ENCODE assay signal across 29 cellular contexts in genomic region chr18:74733592-74733991, GRCh38.
"Had no signal": no experiment of that assay in that cellular context is flagged by ENCODE, and none has a peak within 500 bp of the region (broad histone marks: within the 10 kb centered on the region; RNA-seq: fewer than 3 reads in every experiment).

No MANE protein-coding gene starts in this region.

- H3K4me1 ChIP-seq: breast epithelium, colonic mucosa, esophagus muscularis mucosa, gastrocnemius medialis, prostate gland, stomach, suprapubic skin, tibial nerve had no signal

- FAIRE-seq: urothelium cell line had no signal

- H3K36me3 ChIP-seq: breast epithelium, colonic mucosa, esophagus muscularis mucosa, gastrocnemius medialis, ovary, prostate gland, suprapubic skin, tibial nerve had no signal

- ATAC-seq: activated CD4-positive, alpha-beta T cell treated with anti-CD3 and anti-CD28 coated beads for 36 hours; effector memory CD8-positive, alpha-beta T cell; gastrocnemius medialis; naive thymus-derived CD4-positive, alpha-beta T cell; right cardiac atrium; stimulated activated memory B cell treated with anti-CD40 and anti-IgM and Interleukin-4, amounts not matched to agents 10 μg/mL and 1 μg/mL and 100 μg/mL, for 72 hours; T-helper 17 cell had no signal

- H3K27me3 ChIP-seq: breast epithelium, colonic mucosa, dorsolateral prefrontal cortex, esophagus muscularis mucosa, gastrocnemius medialis, ovary, stomach, suprapubic skin, tibial nerve had no signal

- H3K4me3 ChIP-seq: breast epithelium, colonic mucosa, dorsolateral prefrontal cortex, esophagus muscularis mucosa, gastrocnemius medialis, ovary, prostate gland, skin epidermis, stomach, suprapubic skin, tibial nerve had no signal

- H3K9me3 ChIP-seq: breast epithelium, colonic mucosa, esophagus muscularis mucosa, gastrocnemius medialis, ovary, prostate gland, stomach, suprapubic skin, tibial nerve had no signal

- DNase-seq: activated B cell treated with CpG ODN at 0.5 μM for 24 hours; activated CD4-positive, alpha-beta T cell treated with anti-CD3 and anti-CD28 coated beads for 36 hours; activated CD4-positive, alpha-beta T cell treated with anti-CD3 and anti-CD28 coated beads, Interleukin-2, amount 50 U/mL, for 4 hours; activated CD8-positive, alpha-beta memory T cell treated with anti-CD3 and anti-CD28 coated beads for 24 hours; activated CD8-positive, alpha-beta memory T cell treated with anti-CD3 and anti-CD28 coated beads, Interleukin-2, amount 50 U/mL, for 4 hours; activated naive CD4-positive, alpha-beta T cell treated with Interleukin-2 at 50 U/mL for 16 hours; activated naive CD8-positive, alpha-beta T cell treated with anti-CD3 and anti-CD28 coated beads for 36 hours; activated T-cell treated with anti-CD3 and anti-CD28 coated beads, Interleukin-2, amount 50 U/mL, for 24 hours; colonic mucosa; dorsolateral prefrontal cortex; effector memory CD8-positive, alpha-beta T cell; gastrocnemius medialis; hypothalamus; mesenchymal stem cell; naive thymus-derived CD4-positive, alpha-beta T cell; ovary; right cardiac atrium; stimulated activated CD4-positive, alpha-beta T cell treated with anti-CD3 and anti-CD28 coated beads, Interleukin-2, amount 100 ng/mL, for 24 hours; stomach; SW 1271; T-helper 17 cell had no signal

- H3K27ac ChIP-seq: breast epithelium, colonic mucosa, dorsolateral prefrontal cortex, esophagus muscularis mucosa, gastrocnemius medialis, ovary, prostate gland, skin epidermis, stomach, suprapubic skin, tibial nerve had no signal
